1 cellular context compared by ENCODE assay signal in genomic region chr6:130758818-130759217, GRCh38.
TF ChIP-seq lines count a peak whose summit lies in the region.

No MANE protein-coding gene starts in this region.

TF ChIP-seq in H1, 55 proteins besides CTCF, POLR2A, EP300 and RAD21:
- TF ChIP-seq BRCA1 (IDR thresholded peaks at IDR 0.05; ENCODE audit: low read depth, low read length) (no peak), EGR1 (IDR thresholded peaks at IDR 0.05; ENCODE audit: borderline replicate concordance, low read depth, low read length) (no peak), TBP (IDR thresholded peaks at IDR 0.05; ENCODE audit: low read depth, low read length) (no peak), NANOG (IDR thresholded peaks at IDR 0.05; ENCODE audit: insufficient read depth, low read depth, low read length, poor library complexity, severe bottlenecking) (no peak), RNF2 (IDR thresholded peaks at IDR 0.05; ENCODE audit: borderline replicate concordance, low read depth, low read length, missing control alignments, poor library complexity, severe bottlenecking) (no peak), PHF8 (conservative IDR thresholded peaks at IDR 0.05; ENCODE audit: low read depth, low read length) (no peak), POU5F1 (IDR thresholded peaks at IDR 0.05; ENCODE audit: low read depth, low read length) (no peak), EZH2 (IDR thresholded peaks at IDR 0.05; ENCODE audit: low read depth, low read length, severe bottlenecking) (no peak), SIN3A (conservative IDR thresholded peaks at IDR 0.05 in 1 of 2, IDR thresholded peaks at IDR 0.05 in 1 of 2; ENCODE audit: low read depth in 1 of 2, low read length in 2 of 2) (no peak), GTF2F1 (IDR thresholded peaks at IDR 0.05; ENCODE audit: borderline replicate concordance, low read depth, low read length) (no peak), CHD1 (IDR thresholded peaks at IDR 0.05; ENCODE audit: low read depth, low read length) (no peak)
- TF ChIP-seq, protein P1, sequence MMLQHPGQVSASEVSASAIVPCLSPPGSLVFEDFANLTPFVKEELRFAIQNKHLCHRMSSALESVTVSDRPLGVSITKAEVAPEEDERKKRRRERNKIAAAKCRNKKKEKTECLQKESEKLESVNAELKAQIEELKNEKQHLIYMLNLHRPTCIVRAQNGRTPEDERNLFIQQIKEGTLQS (IDR thresholded peaks at IDR 0.05; ENCODE audit: insufficient read depth, low read depth, low read length) = no peak
